Comparison of ENCODE assay signal across 9 cellular contexts in genomic region chr3:116164039-116164438, GRCh38.
"Had no signal": no experiment of that assay in that cellular context is flagged by ENCODE, and none has a peak within 500 bp of the region (broad histone marks: within the 10 kb centered on the region; RNA-seq: fewer than 3 reads in every experiment).

No MANE protein-coding gene starts in this region.

- H2AFZ ChIP-seq: GM23248 had no signal

- H3K27ac ChIP-seq: GM23248, HL-60 had no signal

- H3K4me3 ChIP-seq: GM23248, K562 had no signal

- DNase-seq: GM23248, GOT3, H9, HFFc6, KG1 had no signal

- ATAC-seq: HCT116, HepG2, K562 had no signal

- H3K9me3 Mint-ChIP-seq: H9 had no signal

- H3K4me3 Mint-ChIP-seq: H9, HFFc6 had no signal

- H3K9ac ChIP-seq: GM23248 had no signal
